In the genomic region with DNA sequence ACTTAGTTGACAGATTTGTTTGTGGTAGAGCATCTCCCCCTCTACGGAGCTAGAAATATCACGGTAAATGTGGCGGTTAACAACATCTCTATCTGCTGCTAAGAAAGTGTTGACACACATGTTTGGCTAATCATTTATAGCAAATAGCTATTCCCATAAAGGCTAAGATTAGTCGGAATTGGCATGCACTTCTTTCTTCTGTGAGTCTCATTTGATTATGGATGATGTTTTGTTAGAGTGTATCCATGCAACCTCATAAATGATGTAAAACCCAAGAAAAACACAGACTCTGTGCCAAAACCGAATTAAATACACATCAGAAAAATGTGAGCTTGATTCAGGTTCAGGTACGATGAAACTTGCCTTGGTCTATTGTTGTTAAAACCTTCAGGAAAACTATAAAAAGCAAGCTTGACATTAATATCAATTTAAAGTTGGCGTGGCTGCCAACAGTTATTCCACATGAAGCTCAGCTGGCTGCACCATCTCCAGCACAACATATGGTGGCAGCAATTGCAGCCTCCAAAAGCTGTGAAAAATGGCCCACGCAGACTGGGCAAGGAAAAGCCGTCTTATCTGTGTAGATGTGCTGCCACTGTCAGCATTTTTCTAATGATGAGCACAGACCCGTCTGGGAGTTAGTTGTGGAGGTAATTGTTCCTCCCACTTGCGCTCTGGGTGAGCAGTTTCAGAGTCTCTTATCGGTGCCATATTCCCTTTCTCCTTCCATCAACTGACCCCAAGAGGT, we compare ENCODE assay signal across 26 cellular contexts. TPM values are rescaled to one million over a fixed set of nuclear protein-coding genes. Genes with fewer than 3 reads are reported as not detected.
DNase-seq lines count a peak whose midpoint lies in the region; ATAC-seq, FAIRE-seq and TF ChIP-seq lines count a peak whose summit lies in the region.
"Had no signal": no experiment of that assay in that cellular context is flagged by ENCODE, and none has a peak within 500 bp of the region (broad histone marks: within the 10 kb centered on the region; RNA-seq: fewer than 3 reads in every experiment).

No MANE protein-coding gene starts in this region.

- H3K27me3 ChIP-seq in HepG2 (ENCODE audit: control insufficient read depth in 1 of 2, insufficient read depth in 2 of 2, low read length in 2 of 2) (no peaks in the 10 kb centered on the region; a peak in 1 of 5 replicates), right lobe of liver (no peaks in the 10 kb centered on the region)
- H3K27me3 ChIP-seq: BE2C, upper lobe of left lung had no signal

- H3K27ac ChIP-seq in HepG2 (ENCODE audit: extremely low read length, insufficient read depth, low read length), result no peak overlapping the region
- H3K27ac ChIP-seq in right lobe of liver, result no peak overlapping the region
- H3K27ac ChIP-seq: epithelial cell of prostate, foreskin keratinocyte, upper lobe of left lung had no signal

- H3K9me3 Mint-ChIP-seq in mesothelial cell of epicardium, result peaks cover 10% of the 10 kb centered on the region
- H3K9me3 Mint-ChIP-seq: activated naive CD4-positive, alpha-beta T cell treated with anti-CD3 and anti-CD28 coated beads, Interleukin-2, amount 50 U/mL, for 24 hours; natural killer cell treated with Interleukin-12 subunit alpha and Interleukin-12 subunit beta and Interleukin-15 and Interleukin-18, amount 100 ng/mL, for 72 hours had no signal

- ATAC-seq in HepG2, result no peak
- ATAC-seq in right lobe of liver, result no peak
- no peak for ATAC-seq in HG03280 (IDR thresholded peaks at IDR 0.05; ENCODE audit: unreplicated experiment)
- no peak for ATAC-seq in HG03439 (IDR thresholded peaks at IDR 0.05; ENCODE audit: unreplicated experiment)
- ATAC-seq: foreskin keratinocyte; left ventricle myocardium superior; natural killer cell treated with Interleukin-12 subunit alpha and Interleukin-12 subunit beta and Interleukin-15 and Interleukin-18, amount 100 ng/mL, for 72 hours had no signal

- H3K27me3 Mint-ChIP-seq in mesothelial cell of epicardium (ENCODE audit: low read depth), result peaks cover 3% of the 10 kb centered on the region
- H3K27me3 Mint-ChIP-seq: activated naive CD4-positive, alpha-beta T cell treated with anti-CD3 and anti-CD28 coated beads, Interleukin-2, amount 50 U/mL, for 24 hours had no signal

- H3K4me1 Mint-ChIP-seq in mesothelial cell of epicardium, result peaks cover 34% of the 10 kb centered on the region
- H3K4me1 Mint-ChIP-seq: activated naive CD4-positive, alpha-beta T cell treated with anti-CD3 and anti-CD28 coated beads, Interleukin-2, amount 50 U/mL, for 24 hours had no signal

- POLR2A ChIA-PET in HepG2 (lab: Yijun Ruan, JAX), result no interaction called here

- H4K20me1 ChIP-seq in HepG2 (ENCODE audit: insufficient read depth, low read length), result no peaks in the 10 kb centered on the region

- H3K4me1 ChIP-seq in HepG2 (ENCODE audit: insufficient read depth, low read length), result 0 out of 2 replicates have a peak, but pooled peaks cover under 1% of the 10 kb centered on the region
- H3K4me1 ChIP-seq in right lobe of liver, result no peaks in the 10 kb centered on the region
- H3K4me1 ChIP-seq: foreskin keratinocyte, upper lobe of left lung had no signal

- TF ChIP-seq POLR2A in HepG2 (IDR thresholded peaks at IDR 0.05; ENCODE audit: insufficient read depth in 1 of 2, low read depth in 2 of 2, low read length in 2 of 2), result no peak
- no peak for TF ChIP-seq POLR2A in right lobe of liver (IDR thresholded peaks at IDR 0.05)

- no TSS peak for BruUV-seq in HepG2 (replicated peaks; lab: Mats Ljungman, UMichigan)

- TF ChIP-seq EP300 in HepG2 (IDR thresholded peaks at IDR 0.05; ENCODE audit: low read depth in 2 of 2, low read length in 2 of 2) (no peak), HepG2 (CRISPR knock-in tag; IDR thresholded peaks at IDR 0.05; ENCODE audit: borderline replicate concordance) (no peak)

- no peak overlapping the region for H3K4me3 Mint-ChIP-seq in mesothelial cell of epicardium
- H3K4me3 Mint-ChIP-seq: activated naive CD4-positive, alpha-beta T cell treated with anti-CD3 and anti-CD28 coated beads, Interleukin-2, amount 50 U/mL, for 24 hours; natural killer cell treated with Interleukin-12 subunit alpha and Interleukin-12 subunit beta and Interleukin-15 and Interleukin-18, amount 100 ng/mL, for 72 hours had no signal

- FAIRE-seq in HepG2 (lab: Jason Lieb, UNC), result no peak

- no peaks in the 10 kb centered on the region for H3K79me2 ChIP-seq in HepG2 (ENCODE audit: insufficient read depth, low read length)

- H3K9me3 ChIP-seq in HepG2 (ENCODE audit: low read length), result 0 out of 2 replicates have a peak, but pooled peaks cover 4% of the 10 kb centered on the region
- no peaks in the 10 kb centered on the region for H3K9me3 ChIP-seq in right lobe of liver
- H3K9me3 ChIP-seq: BE2C, upper lobe of left lung had no signal

- DNase-seq in HepG2 (ENCODE audit: low spot score), result no peak
- no peak for DNase-seq in right lobe of liver
- peak; percentile 70 for DNase-seq in cerebellar cortex (ENCODE audit: low spot score)
- DNase-seq in mesothelial cell of epicardium (ENCODE audit: low spot score in 2 of 2, unreplicated experiment in 2 of 2), result no peak
- DNase-seq in globus pallidus (ENCODE audit: low spot score), result no peak
- DNase-seq in putamen (ENCODE audit: low spot score), result no peak
- DNase-seq: activated CD4-positive, alpha-beta T cell treated with anti-CD3 and anti-CD28 coated beads, Interleukin-2, amount 50 U/mL, for 48 hours; activated CD8-positive, alpha-beta memory T cell treated with anti-CD3 and anti-CD28 coated beads, Interleukin-2, amount 50 U/mL, for 4 hours; aorta; BE2C; effector CD4-positive, alpha-beta T cell; foreskin keratinocyte; GDM1; KBM-7; left ventricle myocardium superior; midbrain; NCI-H146; NCI-H2171; NCI-H524; T1000; upper lobe of left lung had no signal

- CTCF ChIA-PET in HepG2 (lab: Yijun Ruan, JAX; ENCODE audit: low intra/inter-chr PET ratio, low total read pairs), result no interaction called here

- in situ Hi-C loops in HepG2 (cut with HindIII; ENCODE audit: extremely low pct_ligation_motif_present, low pct_unique_long_range_greater_than_20kb), result no loop called here

- H2AFZ ChIP-seq in HepG2 (ENCODE audit: low read length), result no peak overlapping the region

- TF ChIP-seq CTCF in HepG2 (CRISPR knock-in tag; IDR thresholded peaks at IDR 0.05) (no peak), right lobe of liver (IDR thresholded peaks at IDR 0.05) (no peak), mesothelial cell of epicardium (IDR thresholded peaks at IDR 0.05; ENCODE audit: unreplicated experiment) (no peak)

- 68% methylated on average over 9 of the region's 12 CpGs for WGBS in HepG2 (ENCODE audit: low lambda C conversion rate)
- 81% methylated on average over 9 of the region's 12 CpGs for WGBS in right lobe of liver (ENCODE audit: insufficient coverage, low coverage, low lambda C conversion rate, missing lambda C conversion rate)

- H3K36me3 Mint-ChIP-seq in mesothelial cell of epicardium, result no peaks in the 10 kb centered on the region
- H3K36me3 Mint-ChIP-seq: natural killer cell treated with Interleukin-12 subunit alpha and Interleukin-12 subunit beta and Interleukin-15 and Interleukin-18, amount 100 ng/mL, for 72 hours had no signal

- no peak overlapping the region for H3K4me3 ChIP-seq in HepG2 (replicated peaks in 1 of 3; ENCODE audit: insufficient read depth in 1 of 3, low read depth in 2 of 3, low read length in 3 of 3)
- no peak overlapping the region for H3K4me3 ChIP-seq in right lobe of liver
- H3K4me3 ChIP-seq: upper lobe of left lung had no signal

- H3K4me2 ChIP-seq in HepG2 (ENCODE audit: low read depth, low read length), result no peak overlapping the region

- H3K36me3 ChIP-seq in HepG2 (replicated peaks in 1 of 2; ENCODE audit: control insufficient read depth in 1 of 2, insufficient read depth in 2 of 2, low read length in 2 of 2), result no peaks in the 10 kb centered on the region
- H3K36me3 ChIP-seq in right lobe of liver, result no peaks in the 10 kb centered on the region
- H3K36me3 ChIP-seq: BE2C, upper lobe of left lung had no signal

- peak overlapping the region; percentile 58 for H3K27ac Mint-ChIP-seq in mesothelial cell of epicardium
- H3K27ac Mint-ChIP-seq: activated naive CD4-positive, alpha-beta T cell treated with anti-CD3 and anti-CD28 coated beads, Interleukin-2, amount 50 U/mL, for 24 hours; natural killer cell treated with Interleukin-12 subunit alpha and Interleukin-12 subunit beta and Interleukin-15 and Interleukin-18, amount 100 ng/mL, for 72 hours had no signal

- intact Hi-C loops in HepG2 (cut with micrococcal nuclease; ENCODE audit: unreplicated experiment) (no loop called here), right lobe of liver (cut with DNase I) (no loop called here)

- no peak for TF ChIP-seq RAD21 in HepG2 (CRISPR knock-in tag; IDR thresholded peaks at IDR 0.05)

- H3K9ac ChIP-seq in HepG2 (ENCODE audit: insufficient read depth, low read depth, low read length), result no peak overlapping the region

RNA-seq across cellular contexts. Expression of gene ICE1, which starts 41.0 kb away (rescaled TPM):
- total RNA-seq in HepG2 (2016; rRNA removed; fragmentation: Illumina TruSeq; extraction: Trizol), result 27.6 and 35.2 TPM in 2 replicates
- total RNA-seq in HepG2 (2016; cell fraction: cytosol; rRNA removed; fragmentation: Illumina TruSeq; extraction: Trizol; ENCODE audit: low read depth), result 4.0 and 4.2 TPM in 2 replicates
- total RNA-seq in HepG2 (2016; cell fraction: insoluble cytoplasmic fraction; rRNA removed; fragmentation: Illumina TruSeq; extraction: Trizol), result 25.8 and 33.2 TPM in 2 replicates
- 8.7 and 9.3 TPM in 2 replicates for total RNA-seq in HepG2 (2016; cell fraction: membrane; rRNA removed; fragmentation: Illumina TruSeq; extraction: Trizol)
- total RNA-seq in HepG2 (2016; cell fraction: nucleus; rRNA removed; fragmentation: Illumina TruSeq; extraction: Trizol), result 47.9 and 48.8 TPM in 2 replicates
- 9.0 and 9.1 TPM in 2 replicates for polyA plus RNA-seq in HepG2 (2011; rRNA removed)
- 4.8 and 6.7 TPM in 2 replicates for polyA plus RNA-seq in HepG2 (2011; cell fraction: cytosol; rRNA removed)
- polyA plus RNA-seq in HepG2 (2011; cell fraction: nucleus; rRNA removed), result 12.3 and 13.3 TPM in 2 replicates
- polyA plus RNA-seq in HepG2 (2012), result 11.6 and 12.6 TPM in 2 replicates
- polyA plus RNA-seq in HepG2 (2016; cell fraction: cytosol; fragmentation: Illumina TruSeq; extraction: Trizol; ENCODE audit: low read depth), result 1.4 and 1.5 TPM in 2 replicates
- 18.9 and 19.2 TPM in 2 replicates for polyA plus RNA-seq in HepG2 (2016; cell fraction: insoluble cytoplasmic fraction; fragmentation: Illumina TruSeq; extraction: Trizol; ENCODE audit: low read depth)
- polyA plus RNA-seq in HepG2 (2016; cell fraction: membrane; fragmentation: Illumina TruSeq; extraction: Trizol; ENCODE audit: low read depth), result 2.9 and 3.0 TPM in 2 replicates
- polyA plus RNA-seq in HepG2 (2016; cell fraction: nucleus; fragmentation: Illumina TruSeq; extraction: Trizol; ENCODE audit: insufficient read depth, low read depth), result 30.7 and 30.8 TPM in 2 replicates
- polyA minus RNA-seq in HepG2 (2011; rRNA and poly(A)+ RNA removed; ENCODE audit: low replicate concordance), result 24.3 and 86.6 TPM in 2 replicates
- polyA minus RNA-seq in HepG2 (2011; cell fraction: cytosol; rRNA and poly(A)+ RNA removed), result 14.2 and 14.7 TPM in 2 replicates
- 91.9 and 94.2 TPM in 2 replicates for polyA minus RNA-seq in HepG2 (2011; cell fraction: nucleus; rRNA and poly(A)+ RNA removed)
- 10 to 100 TPM in 4 of 6 experiments, 1 to 10 TPM in 2; 8.2 to 10.7 (median 10.4) TPM for total RNA-seq in right lobe of liver
- 36.7 to 37.9 TPM (median 37.4 TPM) in 3 replicates for total RNA-seq in mesothelial cell of epicardium
